Comparison of ENCODE assay signal across 31 cellular contexts in the genomic region with DNA sequence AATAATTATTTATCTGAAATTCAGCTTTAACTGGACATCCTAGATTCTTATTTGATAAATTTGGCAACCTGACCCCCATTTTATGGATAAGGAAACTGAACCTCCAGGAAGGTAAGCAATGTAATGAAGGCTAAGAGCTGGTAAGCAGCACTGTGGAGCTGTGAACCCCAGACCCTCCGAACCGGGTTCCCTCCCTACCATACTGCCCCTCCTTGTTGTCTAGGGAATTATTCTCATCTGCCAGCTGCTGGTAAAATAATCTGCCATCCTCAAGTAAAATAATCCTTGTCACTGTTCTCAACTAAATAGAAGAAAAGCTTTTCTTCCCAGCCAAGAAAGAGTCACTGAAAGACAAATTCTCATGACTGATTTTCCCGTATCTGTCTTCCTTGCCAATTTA.
"Had no signal": no experiment of that assay in that cellular context is flagged by ENCODE, and none has a peak within 500 bp of the region (broad histone marks: within the 10 kb centered on the region; RNA-seq: fewer than 3 reads in every experiment).

No MANE protein-coding gene starts in this region.

- H3K36me3 Mint-ChIP-seq: natural killer cell had no signal

- H3K36me3 ChIP-seq: prostate gland, sigmoid colon, tibial artery, upper lobe of right lung had no signal

- H3K27ac Mint-ChIP-seq: stimulated activated naive B cell treated with anti-CD40 and anti-IgM and Interleukin-4, amounts not matched to agents 10 μg/mL and 1 μg/mL and 100 μg/mL, for 72 hours had no signal

- ATAC-seq: left cardiac atrium; left lung; lower lobe of right lung; pancreas; right cardiac atrium; stimulated activated naive B cell treated with anti-CD40 and anti-IgM and Interleukin-4, amounts not matched to agents 10 μg/mL and 1 μg/mL and 100 μg/mL, for 72 hours; stimulated activated naive CD8-positive, alpha-beta T cell treated with anti-CD3 and anti-CD28 coated beads, Interleukin-15, Interleukin-2, amounts not matched to agents 100 U/mL and 50 U/mL, for 24 hours; upper lobe of right lung had no signal

- FAIRE-seq: keratinocyte, pancreas, urothelium cell line had no signal

- H3K27me3 ChIP-seq: left lung, pancreas, sigmoid colon, stomach, testis, tibial artery, upper lobe of right lung had no signal

- H3K9me3 Mint-ChIP-seq: naive B cell, natural killer cell, neural crest cell had no signal

- H3K27ac ChIP-seq: left lung, lower lobe of right lung, pancreas, prostate gland, sigmoid colon, stomach, testis, tibial artery, upper lobe of right lung had no signal

- DNase-seq: hippocampal formation; kidney glomerular epithelial cell; left cardiac atrium; left lung; lower lobe of right lung; mammary epithelial cell; mesenchymal stem cell; naive B cell; natural killer cell; nucleus accumbens; pancreas; posterior cingulate gyrus; retina; right cardiac atrium; sigmoid colon; stimulated activated CD4-positive, alpha-beta T cell treated with anti-CD3 and anti-CD28 coated beads, Interleukin-1b, Interleukin-23, amount 100 ng/mL, for 48 hours; stimulated activated CD4-positive, alpha-beta T cell treated with anti-CD3 and anti-CD28 coated beads, Interleukin-2, amount 100 ng/mL, for 48 hours; stimulated activated CD4-positive, alpha-beta T cell treated with anti-CD3 and anti-CD28 coated beads, Interleukin-4, amount 100 ng/mL, for 4 hours; stimulated activated CD8-positive, alpha-beta memory T cell treated with anti-CD3 and anti-CD28 coated beads, Interleukin-4, amount 100 ng/mL, for 48 hours; stimulated activated naive B cell treated with anti-CD40 and anti-IgM and Interleukin-4, amounts not matched to agents 10 μg/mL and 1 μg/mL and 100 μg/mL, for 72 hours; stimulated activated naive CD8-positive, alpha-beta T cell treated with anti-CD3 and anti-CD28 coated beads, Interleukin-15, Interleukin-2, amounts not matched to agents 100 U/mL and 50 U/mL, for 24 hours; stomach; testis; tibial artery; trophoblast cell; upper lobe of right lung had no signal

- H3K4me1 ChIP-seq: prostate gland, upper lobe of right lung had no signal

- H3K4me3 Mint-ChIP-seq: naive B cell; natural killer cell; neural crest cell; stimulated activated naive B cell treated with anti-CD40 and anti-IgM and Interleukin-4, amounts not matched to agents 10 μg/mL and 1 μg/mL and 100 μg/mL, for 72 hours had no signal

- H3K27me3 Mint-ChIP-seq: naive B cell; stimulated activated naive B cell treated with anti-CD40 and anti-IgM and Interleukin-4, amounts not matched to agents 10 μg/mL and 1 μg/mL and 100 μg/mL, for 72 hours had no signal

- H3K9me3 ChIP-seq: left lung, lower lobe of right lung, pancreas, prostate gland, sigmoid colon, stomach, testis, tibial artery, upper lobe of right lung had no signal

- H3K4me3 ChIP-seq: left lung, lower lobe of right lung, pancreas, prostate gland, smooth muscle cell, stomach, testis, tibial artery, upper lobe of right lung had no signal
